Comparison of ENCODE assay signal across 18 cellular contexts in the genomic region with DNA sequence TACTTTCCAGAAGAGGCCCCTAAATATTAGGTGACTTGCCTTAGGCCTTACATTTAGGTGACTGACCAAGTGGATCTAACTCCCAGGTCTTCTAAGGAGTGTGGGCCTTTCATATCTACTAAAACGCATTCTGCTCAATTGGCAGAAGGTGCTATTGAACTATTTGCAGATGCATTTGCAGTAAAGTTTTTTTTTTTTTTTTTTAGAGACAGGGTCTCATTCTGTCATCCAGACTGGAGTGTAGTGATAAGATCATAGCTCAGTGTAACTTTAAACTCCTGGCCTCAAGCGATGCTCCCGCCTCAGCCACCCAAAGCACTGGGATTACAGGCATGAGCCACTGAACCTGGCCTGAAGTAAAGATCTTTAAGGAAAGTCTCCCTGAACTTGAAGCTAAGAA. TPM values are rescaled to one million over a fixed set of nuclear protein-coding genes. Genes with fewer than 3 reads are reported as not detected.
A peak's percentile ranks its signal among the peaks of the same experiment; 100 is the strongest.
DNase-seq lines count a peak whose midpoint lies in the region; ATAC-seq lines count a peak whose summit lies in the region.
"Had no signal": no experiment of that assay in that cellular context is flagged by ENCODE, and none has a peak within 500 bp of the region (broad histone marks: within the 10 kb centered on the region; RNA-seq: fewer than 3 reads in every experiment).

No MANE protein-coding gene starts in this region.

- H3K27me3 ChIP-seq in Karpas-422 (ENCODE audit: low read length) (no peaks in the 10 kb centered on the region), adipocyte (replicated peaks; ENCODE audit: control insufficient read depth, insufficient read depth, low read length) (no peaks in the 10 kb centered on the region), neuron (ENCODE audit: insufficient read depth, low read length) (no peaks in the 10 kb centered on the region)
- H3K27me3 ChIP-seq: pancreas, right atrium auricular region, thyroid gland had no signal

- ATAC-seq in GM19328 (IDR thresholded peaks at IDR 0.05; ENCODE audit: unreplicated experiment) = no peak

- H3K9me2 ChIP-seq in Karpas-422 (replicated peaks; ENCODE audit: insufficient read depth, low read length) = no peaks in the 10 kb centered on the region

- peak overlapping the region; percentile 43; the same call in 1 of the 2 replicates for H2AFZ ChIP-seq in Karpas-422 (ENCODE audit: low read length)
- peak overlapping the region; percentile 62 for H2AFZ ChIP-seq in neuron (ENCODE audit: low read depth, low read length)

- no peaks in the 10 kb centered on the region for H3K79me2 ChIP-seq in Karpas-422 (ENCODE audit: low read length)

- H3K9ac ChIP-seq in Karpas-422 (ENCODE audit: low read length) (no peak overlapping the region), adipocyte (ENCODE audit: low read length) (peak overlapping the region; percentile 75)

- no peak overlapping the region for H3K27ac ChIP-seq in Karpas-422 (ENCODE audit: low read length)
- H3K27ac ChIP-seq: pancreas, right atrium auricular region, thyroid gland had no signal

- no peaks in the 10 kb centered on the region for H4K20me1 ChIP-seq in Karpas-422 (ENCODE audit: insufficient read depth, low read depth, low read length)

- peak; percentile 31 for DNase-seq in ELF-1 (ENCODE audit: low read depth, low spot score)
- no peak for DNase-seq in Karpas-422
- no peak for DNase-seq in adipocyte (ENCODE audit: low read depth)
- no peak for DNase-seq in SKM-1 treated with dmso at 0.1 percent for 144 hours (lab: John Stamatoyannopoulos, UW; ENCODE audit: unreplicated experiment)
- no peak for DNase-seq in nucleus accumbens (lab: John Stamatoyannopoulos, UW)
- no peak for DNase-seq in NAMALWA (ENCODE audit: low spot score)
- DNase-seq: NCI-H1436 treated with DMSO at 0.1 percent for 48 hours had no signal

- no peaks in the 10 kb centered on the region for H3K9me3 ChIP-seq in Karpas-422 (ENCODE audit: low read length)
- H3K9me3 ChIP-seq in adipocyte (ENCODE audit: control insufficient read depth, low read length) = no peaks in the 10 kb centered on the region
- H3K9me3 ChIP-seq in neuron (ENCODE audit: low read length) = no peaks in the 10 kb centered on the region
- H3K9me3 ChIP-seq: pancreas, right atrium auricular region, thyroid gland had no signal

- no peak overlapping the region for H3K4me2 ChIP-seq in Karpas-422 (ENCODE audit: low read depth, low read length, poor library complexity, severe bottlenecking)

- no peaks in the 10 kb centered on the region for H3K4me1 ChIP-seq in Karpas-422 (ENCODE audit: low read length)
- H3K4me1 ChIP-seq in adipocyte (ENCODE audit: control insufficient read depth, insufficient read depth, low read length) = peaks cover 11% of the 10 kb centered on the region
- H3K4me1 ChIP-seq in neuron (ENCODE audit: insufficient read depth, low read length) = peaks cover 10% of the 10 kb centered on the region
- H3K4me1 ChIP-seq: thyroid gland had no signal

- H3K36me3 ChIP-seq in Karpas-422 (ENCODE audit: insufficient read depth, low read length) (no peaks in the 10 kb centered on the region), adipocyte (ENCODE audit: control insufficient read depth, insufficient read depth, low read length, severe bottlenecking) (no peaks in the 10 kb centered on the region), neuron (ENCODE audit: insufficient read depth, low read length) (no peaks in the 10 kb centered on the region)
- H3K36me3 ChIP-seq: pancreas, right atrium auricular region, thyroid gland, WERI-Rb-1 had no signal

- H3K4me3 ChIP-seq in Karpas-422 (ENCODE audit: low read length) = no peak overlapping the region
- H3K4me3 ChIP-seq in adipocyte (ENCODE audit: low read length) = no peak overlapping the region
- H3K4me3 ChIP-seq in neuron (ENCODE audit: low read length) = no peak overlapping the region
- H3K4me3 ChIP-seq: pancreas, right atrium auricular region, thyroid gland had no signal

RNA-seq across cellular contexts. Expression of a gene that starts 13.0 kb away (rescaled TPM):
- total RNA-seq in Karpas-422 (2014; rRNA removed; shearing (Covaris generic); ENCODE audit: low replicate concordance) = 74.0 and 106 TPM in 2 replicates

RNA-seq across cellular contexts. Expression of a gene that starts 43.4 kb away (rescaled TPM):
- total RNA-seq in Karpas-422 (2014; rRNA removed; shearing (Covaris generic); ENCODE audit: low replicate concordance) = 3.6 and 4.2 TPM in 2 replicates
- total RNA-seq: activated CD8-positive, alpha-beta memory T cell treated with anti-CD3 and anti-CD28 coated beads, Interleukin-2, amount 10 ng/mL, durations not matched to agents 7 days and 5 days; activated naive CD8-positive, alpha-beta T cell treated with anti-CD3 and anti-CD28 coated beads for 36 hours; CD4-positive, CD25-positive, alpha-beta regulatory T cell; cerebellum; naive thymus-derived CD4-positive, alpha-beta T cell; pancreas; thyroid gland had no signal
